ENCODE assay signal across 19 cellular contexts in genomic region chr1:51936531-51936930, GRCh38. TPM values are rescaled to one million over a fixed set of nuclear protein-coding genes. Genes with fewer than 3 reads are reported as not detected.
DNase-seq lines count a peak whose midpoint lies in the region; ATAC-seq and TF ChIP-seq lines count a peak whose summit lies in the region.
"Had no signal": no experiment of that assay in that cellular context is flagged by ENCODE, and none has a peak within 500 bp of the region (broad histone marks: within the 10 kb centered on the region; RNA-seq: fewer than 3 reads in every experiment).

No MANE protein-coding gene starts in this region.

- H3K9me3 ChIP-seq in AG04450 (ENCODE audit: control insufficient read depth, insufficient read depth, low read length), result peaks cover 5% of the 10 kb centered on the region; the same call in 1 of the 2 replicates
- peaks cover 4% of the 10 kb centered on the region for H3K9me3 ChIP-seq in WERI-Rb-1 (ENCODE audit: severe bottlenecking)
- H3K9me3 ChIP-seq: HAP-1, uterus had no signal

- H3K27ac ChIP-seq in AG04450 (ENCODE audit: low read depth, low read length) (no peak overlapping the region), WERI-Rb-1 (no peak overlapping the region)
- H3K27ac ChIP-seq: neural progenitor cell, Peyer's patch, stomach, uterus had no signal

- CTCF ChIA-PET in AG04450 (lab: Charles Lee), result interaction anchor here (1.2 kb wide), 1 partner anchor 40 kb away, joined by 3 read pairs; no protein-coding TSS in a partner anchor
- CTCF ChIA-PET in activated naive CD4-positive, alpha-beta T cell treated with anti-CD3 and anti-CD28 coated beads for 36 hours (lab: Charles Lee), result no interaction called here

- H3K27ac Mint-ChIP-seq in activated naive CD4-positive, alpha-beta T cell treated with anti-CD3 and anti-CD28 coated beads for 36 hours, result no peak overlapping the region
- H3K27ac Mint-ChIP-seq: activated B cell treated with CpG ODN at 0.5 μM for 24 hours; activated T-helper 2 cell treated with anti-CD3 and anti-CD28 coated beads, Interferon-gamma antibody, Interleukin-2, Interleukin-4, amounts not matched to agents 10 μg/mL and 5 μg/mL and 100 μg/mL, durations not matched to agents 14 hours and 24 hours and 36 hours; mesothelial cell of epicardium; neural progenitor cell had no signal

- intact Hi-C loops in activated naive CD4-positive, alpha-beta T cell treated with anti-CD3 and anti-CD28 coated beads for 36 hours (cut with micrococcal nuclease), result no loop called here

- no peak overlapping the region for H3K4me3 Mint-ChIP-seq in activated naive CD4-positive, alpha-beta T cell treated with anti-CD3 and anti-CD28 coated beads for 36 hours
- H3K4me3 Mint-ChIP-seq: activated B cell treated with CpG ODN at 0.5 μM for 24 hours, mesothelial cell of epicardium, neural progenitor cell had no signal

- POLR2A ChIA-PET in AG04450 (lab: Yijun Ruan, JAX), result no interaction called here

- peaks cover 9% of the 10 kb centered on the region for H3K9me3 Mint-ChIP-seq in activated naive CD4-positive, alpha-beta T cell treated with anti-CD3 and anti-CD28 coated beads for 36 hours

- ATAC-seq in HG03280 (IDR thresholded peaks at IDR 0.05; ENCODE audit: unreplicated experiment) (no peak), GM21723 (IDR thresholded peaks at IDR 0.05; ENCODE audit: unreplicated experiment) (no peak)

- peaks cover 1% of the 10 kb centered on the region for H3K27me3 Mint-ChIP-seq in activated naive CD4-positive, alpha-beta T cell treated with anti-CD3 and anti-CD28 coated beads for 36 hours (ENCODE audit: low read depth)

- H3K36me3 Mint-ChIP-seq in activated naive CD4-positive, alpha-beta T cell treated with anti-CD3 and anti-CD28 coated beads for 36 hours (ENCODE audit: low read depth), result no peaks in the 10 kb centered on the region

- H3K4me3 ChIP-seq in AG04450 (ENCODE audit: low read depth, low read length), result no peak overlapping the region
- no peak overlapping the region for H3K4me3 ChIP-seq in WERI-Rb-1 (ENCODE audit: low read depth, low read length)
- H3K4me3 ChIP-seq: HAP-1, neural progenitor cell, Peyer's patch, stomach, uterus had no signal

- H3K4me1 Mint-ChIP-seq in activated naive CD4-positive, alpha-beta T cell treated with anti-CD3 and anti-CD28 coated beads for 36 hours (ENCODE audit: low read depth), result no peaks in the 10 kb centered on the region
- H3K4me1 Mint-ChIP-seq: activated B cell treated with CpG ODN at 0.5 μM for 24 hours, mesothelial cell of epicardium had no signal

- peak; percentile 44 for TF ChIP-seq CTCF in AG04450 (IDR thresholded peaks at IDR 0.05; ENCODE audit: low read depth, low read length)
- TF ChIP-seq CTCF in WERI-Rb-1 (IDR thresholded peaks at IDR 0.05; ENCODE audit: low read depth, low read length), result no peak

- in situ Hi-C loops in SK-MEL-5 (cut with HindIII; ENCODE audit: low pct_unique_long_range_greater_than_20kb, low sequenced_read_pairs), result no loop called here

- H3K27me3 ChIP-seq in AG04450 (ENCODE audit: control insufficient read depth, insufficient read depth, low read length), result no peaks in the 10 kb centered on the region
- H3K27me3 ChIP-seq in WERI-Rb-1 (ENCODE audit: insufficient read depth, low read depth, severe bottlenecking), result no peaks in the 10 kb centered on the region
- H3K27me3 ChIP-seq: neural progenitor cell, Peyer's patch, stomach, uterus had no signal

- DNase-seq in AG04450 (ENCODE audit: low read depth, low spot score), result no peak
- DNase-seq in HCEC 1CT, result peak; percentile 25
- peak; percentile 11 for DNase-seq in SK-MEL-5 (ENCODE audit: low read depth, low spot score)
- DNase-seq in fibroblast of gingiva (ENCODE audit: low read depth), result peak; percentile 21
- no peak for DNase-seq in activated naive CD4-positive, alpha-beta T cell treated with anti-CD3 and anti-CD28 coated beads for 36 hours
- DNase-seq in WERI-Rb-1, result no peak
- DNase-seq: activated B cell treated with CpG ODN at 0.5 μM for 24 hours, amniotic stem cell, hypothalamus, Peyer's patch, retina, stomach, uterus had no signal

- peaks cover 42% of the 10 kb centered on the region for H3K36me3 ChIP-seq in WERI-Rb-1
- H3K36me3 ChIP-seq: neural progenitor cell, Peyer's patch, stomach, uterus had no signal

RNA-seq across cellular contexts. Expression of gene RAB3B, which starts 54.0 kb away (rescaled TPM):
- polyA plus RNA-seq in AG04450 (2011; rRNA removed), result 28.4 and 28.6 TPM in 2 replicates
- polyA minus RNA-seq in AG04450 (2011; rRNA and poly(A)+ RNA removed), result 51.1 and 66.1 TPM in 2 replicates
- total RNA-seq in SK-MEL-5 (2014; rRNA removed; shearing (Covaris generic)), result 0.08 and 0.19 TPM in 2 replicates
- 0.18 and 0.19 TPM in 2 replicates for polyA plus RNA-seq in SK-MEL-5 (2015; cell fraction: cytosol; rRNA removed)
- polyA plus RNA-seq in SK-MEL-5 (2015; cell fraction: nucleus; rRNA removed), result 0.02 and 0.24 TPM in 2 replicates
- under 1 TPM; 0.10 to 0.12 TPM for total RNA-seq in activated naive CD4-positive, alpha-beta T cell treated with anti-CD3 and anti-CD28 coated beads for 36 hours

RNA-seq across cellular contexts. Expression of gene NRDC, which starts 58.0 kb away (rescaled TPM):
- polyA plus RNA-seq in AG04450 (2011; rRNA removed), result 172 and 177 TPM in 2 replicates
- 134 and 169 TPM in 2 replicates for polyA minus RNA-seq in AG04450 (2011; rRNA and poly(A)+ RNA removed)
- total RNA-seq in SK-MEL-5 (2014; rRNA removed; shearing (Covaris generic)), result 48.0 and 59.5 TPM in 2 replicates
- polyA plus RNA-seq in SK-MEL-5 (2015; cell fraction: cytosol; rRNA removed), result 72.0 and 90.9 TPM in 2 replicates
- 289 and 298 TPM in 2 replicates for polyA plus RNA-seq in SK-MEL-5 (2015; cell fraction: nucleus; rRNA removed)
- 100 to 1,000 TPM; 136 to 145 TPM for total RNA-seq in activated naive CD4-positive, alpha-beta T cell treated with anti-CD3 and anti-CD28 coated beads for 36 hours

Comparison
In these comparisons a context has a peak if more than half of its experiments do, and no peak if none do; other contexts are left out.
1. DNase-seq: peak in HCEC 1CT (single experiment), SK-MEL-5 (single experiment) and fibroblast of gingiva (single experiment); none in AG04450 (single experiment), activated naive CD4-positive, alpha-beta T cell treated with anti-CD3 and anti-CD28 coated beads for 36 hours (single experiment) and WERI-Rb-1 (single experiment).